ENCODE assay signal across 10 cellular contexts in genomic region chr11:15800121-15800800, GRCh38.
DNase-seq lines count a peak whose midpoint lies in the region; ATAC-seq and TF ChIP-seq lines count a peak whose summit lies in the region.
"Had no signal": no experiment of that assay in that cellular context is flagged by ENCODE, and none has a peak within 500 bp of the region (broad histone marks: within the 10 kb centered on the region; RNA-seq: fewer than 3 reads in every experiment).

No MANE protein-coding gene starts in this region.

- no peak for TF ChIP-seq CTCF in suprapubic skin (IDR thresholded peaks at IDR 0.05)

- H3K36me3 ChIP-seq in suprapubic skin = no peaks in the 10 kb centered on the region
- H3K36me3 ChIP-seq: breast epithelium had no signal

- peak; percentile 69 for ATAC-seq in activated T-helper 17 cell treated with anti-CD3 and anti-CD28 coated beads, Interleukin-2, amount 50 U/mL, for 72 hours (replicated peaks)
- ATAC-seq in GM18520 (IDR thresholded peaks at IDR 0.05; ENCODE audit: unreplicated experiment) (no peak), HG03520 (IDR thresholded peaks at IDR 0.05; ENCODE audit: unreplicated experiment) (no peak), GM21360 (IDR thresholded peaks at IDR 0.05; ENCODE audit: unreplicated experiment) (no peak)

- no peaks in the 10 kb centered on the region for H3K36me3 Mint-ChIP-seq in activated T-helper 17 cell treated with anti-CD3 and anti-CD28 coated beads, Interleukin-2, amount 50 U/mL, for 72 hours (ENCODE audit: low read depth)

- peaks cover 4% of the 10 kb centered on the region for H3K4me1 ChIP-seq in suprapubic skin
- H3K4me1 ChIP-seq: breast epithelium had no signal

- peak overlapping the region; percentile 65 for H3K4me3 Mint-ChIP-seq in activated T-helper 17 cell treated with anti-CD3 and anti-CD28 coated beads, Interleukin-2, amount 50 U/mL, for 72 hours
- H3K4me3 Mint-ChIP-seq: B cell had no signal

- no peaks in the 10 kb centered on the region for H3K27me3 ChIP-seq in suprapubic skin
- H3K27me3 ChIP-seq: breast epithelium had no signal

- no peak for TF ChIP-seq EP300 in suprapubic skin (IDR thresholded peaks at IDR 0.05)

- peaks cover 4% of the 10 kb centered on the region for H3K9me3 Mint-ChIP-seq in activated T-helper 17 cell treated with anti-CD3 and anti-CD28 coated beads, Interleukin-2, amount 50 U/mL, for 72 hours

- no peaks in the 10 kb centered on the region for H3K27me3 Mint-ChIP-seq in activated T-helper 17 cell treated with anti-CD3 and anti-CD28 coated beads, Interleukin-2, amount 50 U/mL, for 72 hours
- H3K27me3 Mint-ChIP-seq: B cell had no signal

- no peak for TF ChIP-seq POLR2A in suprapubic skin (IDR thresholded peaks at IDR 0.05)

- H3K9me3 ChIP-seq in suprapubic skin = no peaks in the 10 kb centered on the region
- H3K9me3 ChIP-seq: breast epithelium had no signal

- peak overlapping the region; percentile 90 for H3K27ac Mint-ChIP-seq in activated T-helper 17 cell treated with anti-CD3 and anti-CD28 coated beads, Interleukin-2, amount 50 U/mL, for 72 hours
- H3K27ac Mint-ChIP-seq: B cell had no signal

- H3K4me3 ChIP-seq in suprapubic skin = no peak overlapping the region
- H3K4me3 ChIP-seq: breast epithelium had no signal

- 56% methylated on average over 4 of the region's 4 CpGs for WGBS in suprapubic skin

- peak overlapping the region; percentile 55 for H3K27ac ChIP-seq in suprapubic skin
- H3K27ac ChIP-seq: breast epithelium had no signal

- H3K4me1 Mint-ChIP-seq in activated T-helper 17 cell treated with anti-CD3 and anti-CD28 coated beads, Interleukin-2, amount 50 U/mL, for 72 hours = peaks cover 17% of the 10 kb centered on the region
- H3K4me1 Mint-ChIP-seq: B cell had no signal

- peak; percentile 27 for DNase-seq in activated CD4-positive, alpha-beta T cell treated with anti-CD3 and anti-CD28 coated beads for 48 hours
- no peak for DNase-seq in activated CD4-positive, alpha-beta T cell treated with anti-CD3 and anti-CD28 coated beads, Interleukin-2, amount 50 U/mL, for 4 hours
- DNase-seq in inferior parietal cortex (ENCODE audit: extremely low spot score) = peak; percentile 22
- no peak for DNase-seq in suprapubic skin (ENCODE audit: low spot score in 2 of 2)

Comparison
In these comparisons a context has a peak if more than half of its experiments do, and no peak if none do; other contexts are left out.
1. DNase-seq: peak in activated CD4-positive, alpha-beta T cell treated with anti-CD3 and anti-CD28 coated beads for 48 hours (single experiment) and inferior parietal cortex (single experiment); none in activated CD4-positive, alpha-beta T cell treated with anti-CD3 and anti-CD28 coated beads, Interleukin-2, amount 50 U/mL, for 4 hours (0 of 2) and suprapubic skin (0 of 2).